24 cellular contexts compared by ENCODE assay signal in genomic region chr1:229149435-229149834, GRCh38.
"Had no signal": no experiment of that assay in that cellular context is flagged by ENCODE, and none has a peak within 500 bp of the region (broad histone marks: within the 10 kb centered on the region; RNA-seq: fewer than 3 reads in every experiment).

No MANE protein-coding gene starts in this region.

- H3K9me3 Mint-ChIP-seq: activated CD4-positive, alpha-beta memory T cell treated with anti-CD3 and anti-CD28 coated beads, Interleukin-2, amount 10 ng/mL, durations not matched to agents 7 days and 5 days; activated CD4-positive, alpha-beta T cell treated with anti-CD3 and anti-CD28 coated beads, Interleukin-2, amount 10 ng/mL, durations not matched to agents 7 days and 5 days; activated naive CD4-positive, alpha-beta T cell treated with anti-CD3 and anti-CD28 coated beads, Interleukin-2, amount 50 U/mL, for 24 hours had no signal

- H3K27me3 ChIP-seq: breast epithelium had no signal

- H3K27me3 Mint-ChIP-seq: activated CD4-positive, alpha-beta T cell treated with anti-CD3 and anti-CD28 coated beads, Interleukin-2, amount 10 ng/mL, durations not matched to agents 7 days and 5 days; activated naive CD4-positive, alpha-beta T cell treated with anti-CD3 and anti-CD28 coated beads, Interleukin-2, amount 50 U/mL, for 24 hours had no signal

- H3K4me1 Mint-ChIP-seq: activated CD4-positive, alpha-beta memory T cell treated with anti-CD3 and anti-CD28 coated beads, Interleukin-2, amount 10 ng/mL, durations not matched to agents 7 days and 5 days had no signal

- DNase-seq: activated CD4-positive, alpha-beta memory T cell treated with anti-CD3 and anti-CD28 coated beads, Interleukin-2, amount 10 ng/mL, durations not matched to agents 7 days and 5 days; activated CD4-positive, alpha-beta T cell treated with anti-CD3 and anti-CD28 coated beads, Interleukin-2, amount 10 ng/mL, durations not matched to agents 7 days and 5 days; activated CD4-positive, CD25-positive, alpha-beta regulatory T cell; activated CD8-positive, alpha-beta memory T cell treated with anti-CD3 and anti-CD28 coated beads, Interleukin-2, amount 50 U/mL, for 48 hours; activated effector memory CD4-positive, alpha-beta T cell treated with Interleukin-2 at 50 U/mL for 16 hours; activated naive CD4-positive, alpha-beta T cell; activated T-cell treated with anti-CD3 and anti-CD28 coated beads, Interleukin-2, amount 50 U/mL, for 1 hour; aorta; caudate nucleus; KG1; NCI-H1092 treated with DMSO at 0.1 percent for 48 hours; NCI-H1417 treated with DMSO at 0.1 percent for 48 hours; NCI-H1694; NCI-H2029; NCI-H2107; NCI-H2171 treated with DMSO at 0.1 percent for 48 hours; NCI-H226; NCI-H526; NCI-H774; SIG-M5; T-helper 1 cell had no signal

- H3K36me3 Mint-ChIP-seq: activated naive CD4-positive, alpha-beta T cell treated with anti-CD3 and anti-CD28 coated beads, Interleukin-2, amount 50 U/mL, for 24 hours had no signal

- H3K27ac ChIP-seq: breast epithelium, SK-N-MC had no signal

- H3K27ac Mint-ChIP-seq: activated CD4-positive, alpha-beta memory T cell treated with anti-CD3 and anti-CD28 coated beads, Interleukin-2, amount 10 ng/mL, durations not matched to agents 7 days and 5 days; activated CD4-positive, alpha-beta T cell treated with anti-CD3 and anti-CD28 coated beads, Interleukin-2, amount 10 ng/mL, durations not matched to agents 7 days and 5 days; activated naive CD4-positive, alpha-beta T cell treated with anti-CD3 and anti-CD28 coated beads, Interleukin-2, amount 50 U/mL, for 24 hours had no signal

- H3K4me3 Mint-ChIP-seq: activated CD4-positive, alpha-beta memory T cell treated with anti-CD3 and anti-CD28 coated beads, Interleukin-2, amount 10 ng/mL, durations not matched to agents 7 days and 5 days; activated CD4-positive, alpha-beta T cell treated with anti-CD3 and anti-CD28 coated beads, Interleukin-2, amount 10 ng/mL, durations not matched to agents 7 days and 5 days; activated naive CD4-positive, alpha-beta T cell treated with anti-CD3 and anti-CD28 coated beads, Interleukin-2, amount 50 U/mL, for 24 hours had no signal

- H3K4me3 ChIP-seq: breast epithelium, SK-N-MC had no signal

- H3K36me3 ChIP-seq: breast epithelium had no signal

- H3K4me1 ChIP-seq: breast epithelium had no signal

- H3K9me3 ChIP-seq: breast epithelium had no signal
